Comparison of ENCODE assay signal across 2 cellular contexts in the genomic region with DNA sequence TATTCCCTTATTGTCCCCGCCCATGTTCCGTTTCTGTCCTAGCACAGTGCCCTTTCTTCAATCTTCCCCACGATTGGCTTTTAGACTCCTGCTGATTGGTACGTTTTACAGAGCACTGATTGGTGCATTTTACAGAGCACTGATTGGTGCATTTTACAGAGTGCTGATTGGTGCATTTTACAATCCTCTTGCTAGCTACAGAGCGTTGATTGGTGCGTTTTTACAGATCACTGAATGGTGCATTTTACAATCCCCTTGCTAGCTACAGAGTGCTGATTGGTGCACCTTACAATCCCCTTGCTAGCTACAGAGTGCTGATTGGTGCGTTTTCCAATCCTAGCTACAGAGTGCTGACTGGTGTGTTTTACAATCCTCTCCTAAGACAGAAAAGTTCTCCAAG.
TF ChIP-seq lines count a peak whose summit lies in the region.

No MANE protein-coding gene starts in this region.

TF ChIP-seq in A549, 52 proteins besides CTCF, POLR2A, EP300 and RAD21:
- peak; percentile 91 for TF ChIP-seq MAFK (IDR thresholded peaks at IDR 0.05; ENCODE audit: partially characterized antibody)

TF ChIP-seq in HepG2, 621 proteins besides CTCF, POLR2A, EP300 and RAD21:
- TF ChIP-seq NFYB (CRISPR knock-in tag; IDR thresholded peaks at IDR 0.05) = peak; percentile 59
- peak; percentile 86 for TF ChIP-seq MAFF (IDR thresholded peaks at IDR 0.05; ENCODE audit: low read depth, low read length)
- peak; percentile 87 for TF ChIP-seq HMGXB3 (CRISPR knock-in tag; IDR thresholded peaks at IDR 0.05; ENCODE audit: borderline replicate concordance)
- peak; percentile 69 to 79 for TF ChIP-seq MAFK (conservative IDR thresholded peaks at IDR 0.05 in 1 of 2, IDR thresholded peaks at IDR 0.05 in 1 of 2; ENCODE audit: low read length in 2 of 2)
- TF ChIP-seq, protein P1, sequence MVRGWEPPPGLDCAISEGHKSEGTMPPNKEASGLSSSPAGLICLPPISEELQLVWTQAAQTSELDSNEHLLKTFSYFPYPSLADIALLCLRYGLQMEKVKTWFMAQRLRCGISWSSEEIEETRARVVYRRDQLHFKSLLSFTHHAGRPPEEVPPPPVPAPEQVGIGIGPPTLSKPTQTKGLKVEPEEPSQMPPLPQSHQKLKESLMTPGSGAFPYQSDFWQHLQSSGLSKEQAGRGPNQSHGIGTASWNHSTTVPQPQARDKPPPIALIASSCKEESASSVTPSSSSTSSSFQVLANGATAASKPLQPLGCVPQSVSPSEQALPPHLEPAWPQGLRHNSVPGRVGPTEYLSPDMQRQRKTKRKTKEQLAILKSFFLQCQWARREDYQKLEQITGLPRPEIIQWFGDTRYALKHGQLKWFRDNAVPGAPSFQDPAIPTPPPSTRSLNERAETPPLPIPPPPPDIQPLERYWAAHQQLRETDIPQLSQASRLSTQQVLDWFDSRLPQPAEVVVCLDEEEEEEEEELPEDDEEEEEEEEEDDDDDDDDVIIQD (CRISPR knock-in tag; IDR thresholded peaks at IDR 0.05; ENCODE audit: low read depth) = 0 out of 2 replicates have a peak, but pooled peaks have one; percentile 28
- TF ChIP-seq NFYC (CRISPR knock-in tag; IDR thresholded peaks at IDR 0.05) = peak; percentile 75
- peak; percentile 71 for TF ChIP-seq ZMYM4 (CRISPR knock-in tag; IDR thresholded peaks at IDR 0.05)
- TF ChIP-seq POGZ (CRISPR knock-in tag; IDR thresholded peaks at IDR 0.05) = 0 out of 2 replicates have a peak, but pooled peaks have one; percentile 29
- 0 out of 2 replicates have a peak, but pooled peaks have one; percentile 14 for TF ChIP-seq RFX5 (IDR thresholded peaks at IDR 0.05; ENCODE audit: low read depth, low read length)
- 0 out of 2 replicates have a peak, but pooled peaks have one; percentile 36 for TF ChIP-seq ZMYM2 (CRISPR knock-in tag; IDR thresholded peaks at IDR 0.05)
